10 cellular contexts compared by ENCODE assay signal in genomic region chr14:67335781-67336180, GRCh38. TPM values are rescaled to one million over a fixed set of nuclear protein-coding genes. Genes with fewer than 3 reads are reported as not detected.
DNase-seq lines count a peak whose midpoint lies in the region; ATAC-seq and TF ChIP-seq lines count a peak whose summit lies in the region.
"Had no signal": no experiment of that assay in that cellular context is flagged by ENCODE, and none has a peak within 500 bp of the region (broad histone marks: within the 10 kb centered on the region; RNA-seq: fewer than 3 reads in every experiment).

No MANE protein-coding gene starts in this region.

- peaks cover 29% of the 10 kb centered on the region for H3K36me3 Mint-ChIP-seq in Calu3 (ENCODE audit: insufficient read depth, unreplicated experiment)

- TF ChIP-seq EP300 in suprapubic skin (IDR thresholded peaks at IDR 0.05) = no peak

- no peaks in the 10 kb centered on the region for H3K9me3 Mint-ChIP-seq in Calu3 (ENCODE audit: low read depth, unreplicated experiment)
- H3K9me3 Mint-ChIP-seq: activated CD4-positive, alpha-beta T cell treated with anti-CD3 and anti-CD28 coated beads, Interleukin-2, amount 10 ng/mL, durations not matched to agents 24 days and 14 days; IgD-negative memory B cell had no signal

- RAD21 ChIA-PET in HCT116 (lab: Charles Lee; ENCODE audit: low non-redundant PET in 1 of 2, low total read pairs in 2 of 2, uncharacterized antibody in 2 of 2, unreplicated experiment in 2 of 2) = no interaction called here

- H3K27ac ChIP-seq in HCT116 (ENCODE audit: low read depth, low read length) (no peak overlapping the region), suprapubic skin (no peak overlapping the region), substantia nigra (ENCODE audit: low read depth, low read length, poor library complexity, severe bottlenecking) (no peak overlapping the region)

- H3K4me3 ChIP-seq in HCT116 (replicated peaks in 1 of 2; ENCODE audit: low read depth in 1 of 2, low read length in 2 of 2) (no peak overlapping the region), adipocyte (ENCODE audit: low read length) (no peak overlapping the region), suprapubic skin (no peak overlapping the region)

- H2AFZ ChIP-seq in HCT116 (ENCODE audit: low read depth, low read length, poor library complexity, severe bottlenecking) = no peak overlapping the region

- H3K36me3 ChIP-seq in HCT116 (ENCODE audit: control insufficient read depth in 1 of 2, insufficient read depth in 2 of 2, low read length in 2 of 2) = peaks cover 19 to 27% of the 10 kb centered on the region in 2 experiments; a peak in 3 of 4 replicates
- H3K36me3 ChIP-seq in adipocyte (ENCODE audit: control insufficient read depth, insufficient read depth, low read length, severe bottlenecking) = peaks cover 97% of the 10 kb centered on the region
- H3K36me3 ChIP-seq in suprapubic skin = peaks cover 93% of the 10 kb centered on the region

- H3K27ac Mint-ChIP-seq in Calu3 (ENCODE audit: unreplicated experiment) = no peak overlapping the region
- H3K27ac Mint-ChIP-seq: activated CD4-positive, alpha-beta T cell treated with anti-CD3 and anti-CD28 coated beads, Interleukin-2, amount 10 ng/mL, durations not matched to agents 24 days and 14 days had no signal

- no peaks in the 10 kb centered on the region for H4K20me1 ChIP-seq in HCT116 (ENCODE audit: insufficient read depth)

- no peaks in the 10 kb centered on the region for H3K79me2 ChIP-seq in HCT116 (ENCODE audit: insufficient read depth, low read length)

- no peak overlapping the region for H3K9ac ChIP-seq in HCT116 (ENCODE audit: low read length)
- no peak overlapping the region for H3K9ac ChIP-seq in adipocyte (ENCODE audit: low read length)

- peak; percentile 61 for TF ChIP-seq RAD21 in HCT116 (IDR thresholded peaks at IDR 0.05; ENCODE audit: low read depth)

- ATAC-seq in HCT116 (peak; percentile 54; the same call in 1 of the 2 replicates), HG02759 (IDR thresholded peaks at IDR 0.05; ENCODE audit: unreplicated experiment) (no peak), HG03571 (IDR thresholded peaks at IDR 0.05; ENCODE audit: unreplicated experiment) (no peak)

- H3K27me3 Mint-ChIP-seq in Calu3 (ENCODE audit: unreplicated experiment) = no peaks in the 10 kb centered on the region
- H3K27me3 Mint-ChIP-seq: activated CD4-positive, alpha-beta T cell treated with anti-CD3 and anti-CD28 coated beads, Interleukin-2, amount 10 ng/mL, durations not matched to agents 24 days and 14 days; IgD-negative memory B cell had no signal

- POLR2A ChIA-PET in HCT116 (lab: Charles Lee) = no interaction called here

- intact Hi-C loops in Calu3 (cut with micrococcal nuclease; ENCODE audit: unreplicated experiment) (loop anchor here (2.0 kb wide), 1 partner anchor 169 kb away; no protein-coding TSS in a partner anchor), HCT116 (cut with micrococcal nuclease) (loop anchor here (1.0 kb wide), 1 partner anchor 169 kb away; no protein-coding TSS in a partner anchor)

- H3K27me3 ChIP-seq in HCT116 (ENCODE audit: insufficient read depth, low read length) (no peaks in the 10 kb centered on the region), adipocyte (replicated peaks; ENCODE audit: control insufficient read depth, insufficient read depth, low read length) (no peaks in the 10 kb centered on the region), suprapubic skin (no peaks in the 10 kb centered on the region)

- no peak overlapping the region for H3K4me3 Mint-ChIP-seq in Calu3 (ENCODE audit: low read depth, unreplicated experiment)
- H3K4me3 Mint-ChIP-seq: activated CD4-positive, alpha-beta T cell treated with anti-CD3 and anti-CD28 coated beads, Interleukin-2, amount 10 ng/mL, durations not matched to agents 24 days and 14 days; IgD-negative memory B cell had no signal

- BruUV-seq in Calu3 (replicated peaks; lab: Mats Ljungman, UMichigan) (no TSS peak), HCT116 (replicated peaks; lab: Mats Ljungman, UMichigan) (no TSS peak)

- no peak overlapping the region for H3K4me2 ChIP-seq in HCT116 (ENCODE audit: low read length)

- no peaks in the 10 kb centered on the region for H3K9me2 ChIP-seq in HCT116 (ENCODE audit: insufficient read depth)

- peak; percentile 20 for DNase-seq in Calu3
- DNase-seq in HCT116 (ENCODE audit: low read depth, low spot score) = peak; percentile 36
- DNase-seq in adipocyte (ENCODE audit: low read depth) = peak; percentile 33
- DNase-seq in left kidney (ENCODE audit: low read depth, low spot score) = peak; percentile 48
- DNase-seq in suprapubic skin (ENCODE audit: low spot score in 2 of 2) = no peak
- no peak for DNase-seq in substantia nigra (lab: John Stamatoyannopoulos, UW)
- DNase-seq: activated CD4-positive, alpha-beta T cell treated with anti-CD3 and anti-CD28 coated beads, Interleukin-2, amount 10 ng/mL, durations not matched to agents 24 days and 14 days had no signal

- TF ChIP-seq CTCF in Calu3 (IDR thresholded peaks at IDR 0.05; ENCODE audit: unreplicated experiment) = no peak
- TF ChIP-seq CTCF in HCT116 (IDR thresholded peaks at IDR 0.05 in 2 of 3, conservative IDR thresholded peaks at IDR 0.05 in 1 of 3; ENCODE audit: borderline replicate concordance in 1 of 3, insufficient read depth in 1 of 3, low read depth in 2 of 3, low read length in 2 of 3) = peak; percentile 40 to 75 (median 64); a peak in 5 of 6 replicates
- peak in 1 of 2 donors; percentile 10 for TF ChIP-seq CTCF in suprapubic skin (IDR thresholded peaks at IDR 0.05)

- 90% methylated on average over 2 of the region's 2 CpGs for WGBS in suprapubic skin

- CTCF ChIA-PET in Calu3 (lab: Charles Lee) = no interaction called here
- CTCF ChIA-PET in HCT116 (lab: Charles Lee) = interaction anchor here (1.0 to 3.0 kb wide), 2 partner anchors 169 to 976 kb away, joined by 3 to 19 read pairs; no protein-coding TSS in a partner anchor

- H3K4me1 ChIP-seq in HCT116 (ENCODE audit: control insufficient read depth in 1 of 2, insufficient read depth in 2 of 2, low read length in 2 of 2) (peaks cover 0 to 8% of the 10 kb centered on the region in 2 experiments; a peak in 1 of 4 replicates), adipocyte (ENCODE audit: control insufficient read depth, insufficient read depth, low read length) (no peaks in the 10 kb centered on the region), suprapubic skin (no peaks in the 10 kb centered on the region)

- no peak for TF ChIP-seq POLR2A in HCT116 (IDR thresholded peaks at IDR 0.05; ENCODE audit: borderline replicate concordance, extremely low read depth, insufficient read depth, insufficient read length)
- no peak for TF ChIP-seq POLR2A in suprapubic skin (IDR thresholded peaks at IDR 0.05)

- H3K4me1 Mint-ChIP-seq in Calu3 (ENCODE audit: low read depth, unreplicated experiment) = peaks cover 8% of the 10 kb centered on the region
- H3K4me1 Mint-ChIP-seq: activated CD4-positive, alpha-beta T cell treated with anti-CD3 and anti-CD28 coated beads, Interleukin-2, amount 10 ng/mL, durations not matched to agents 24 days and 14 days; IgD-negative memory B cell had no signal

- H3K9me3 ChIP-seq in HCT116 (ENCODE audit: control insufficient read depth in 1 of 2, insufficient read depth in 1 of 2, low read depth in 1 of 2, low read length in 2 of 2) = no peaks in the 10 kb centered on the region
- H3K9me3 ChIP-seq in adipocyte (ENCODE audit: control insufficient read depth, low read length) = no peaks in the 10 kb centered on the region
- H3K9me3 ChIP-seq in suprapubic skin = no peaks in the 10 kb centered on the region

TF ChIP-seq in HCT116, 20 proteins besides CTCF, POLR2A, EP300 and RAD21:
- no peak for TF ChIP-seq ZNF274 (IDR thresholded peaks at IDR 0.05; ENCODE audit: low read depth, low read length)

RNA-seq across cellular contexts. Expression of gene ATP6V1D, which starts 23.8 kb away (rescaled TPM):
- 45.1 and 53.3 TPM in 2 replicates for total RNA-seq in Calu3 (2022)
- 38.5 TPM for total RNA-seq in HCT116 (2021; ENCODE audit: unreplicated experiment)
- 15.9 and 21.2 TPM in 2 replicates for polyA plus RNA-seq in HCT116 (2012)
- total RNA-seq in suprapubic skin = 100 to 1,000 TPM in 1 of 4 donors, 10 to 100 TPM in 3; 61.0 to 100 (median 83.1) TPM

RNA-seq across cellular contexts. Expression of gene EIF2S1, which starts 24.3 kb away (rescaled TPM):
- total RNA-seq in Calu3 (2022) = 148 and 161 TPM in 2 replicates
- 192 TPM for total RNA-seq in HCT116 (2021; ENCODE audit: unreplicated experiment)
- 127 and 163 TPM in 2 replicates for polyA plus RNA-seq in HCT116 (2012)
- 10 to 100 TPM; 54.1 to 89.9 (median 60.1) TPM for total RNA-seq in suprapubic skin

Comparison
In these comparisons a context has a peak if more than half of its experiments do, and no peak if none do; other contexts are left out.
1. DNase-seq: peak in Calu3 (single experiment), HCT116 (single experiment), adipocyte (single experiment) and left kidney (single experiment); none in suprapubic skin (0 of 2) and substantia nigra (0 of 49).